In the genomic region with DNA sequence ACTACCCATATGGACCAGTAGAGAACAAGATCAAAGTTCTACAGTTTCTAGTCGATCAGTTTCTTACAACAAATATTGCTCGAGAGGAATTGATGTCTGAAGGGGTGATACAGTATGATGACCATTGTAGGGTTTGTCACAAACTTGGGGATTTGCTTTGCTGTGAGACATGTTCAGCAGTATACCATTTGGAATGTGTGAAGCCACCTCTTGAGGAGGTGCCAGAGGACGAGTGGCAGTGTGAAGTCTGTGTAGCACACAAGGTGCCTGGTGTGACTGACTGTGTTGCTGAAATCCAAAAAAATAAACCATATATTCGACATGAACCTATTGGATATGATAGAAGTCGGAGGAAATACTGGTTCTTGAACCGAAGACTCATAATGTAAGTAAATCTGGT, we compare ENCODE assay signal across 15 cellular contexts.
"Had no signal": no experiment of that assay in that cellular context is flagged by ENCODE, and none has a peak within 500 bp of the region (broad histone marks: within the 10 kb centered on the region; RNA-seq: fewer than 3 reads in every experiment).

No MANE protein-coding gene starts in this region.

- ATAC-seq: heart left ventricle, left lung had no signal

- H3K27ac ChIP-seq: cardiac muscle cell, colonic mucosa, heart left ventricle, thyroid gland, uterus had no signal

- H3K27me3 Mint-ChIP-seq: activated CD4-positive, alpha-beta T cell treated with anti-CD3 and anti-CD28 coated beads, Interleukin-2, amount 10 ng/mL, durations not matched to agents 7 days and 5 days had no signal

- H3K27ac Mint-ChIP-seq: activated CD4-positive, alpha-beta T cell treated with anti-CD3 and anti-CD28 coated beads, Interleukin-2, amount 10 ng/mL, durations not matched to agents 7 days and 5 days had no signal

- H3K4me3 Mint-ChIP-seq: activated CD4-positive, alpha-beta T cell treated with anti-CD3 and anti-CD28 coated beads, Interleukin-2, amount 10 ng/mL, durations not matched to agents 7 days and 5 days had no signal

- H3K27me3 ChIP-seq: cardiac muscle cell, colonic mucosa, heart left ventricle, left lung, neutrophil, thyroid gland, uterus had no signal

- H3K4me3 ChIP-seq: cardiac muscle cell, colonic mucosa, heart left ventricle, left lung, thyroid gland, uterus had no signal

- H3K4me1 ChIP-seq: colonic mucosa, uterus had no signal

- H3K9me3 Mint-ChIP-seq: activated CD4-positive, alpha-beta T cell treated with anti-CD3 and anti-CD28 coated beads, Interleukin-2, amount 10 ng/mL, durations not matched to agents 7 days and 5 days had no signal

- H3K36me3 ChIP-seq: colonic mucosa, uterus had no signal

- H3K9me3 ChIP-seq: colonic mucosa, left lung, neutrophil, thyroid gland, uterus had no signal

- DNase-seq: activated CD4-positive, alpha-beta T cell treated with anti-CD3 and anti-CD28 coated beads, Interleukin-2, amount 10 ng/mL, durations not matched to agents 7 days and 5 days; activated CD4-positive, CD25-positive, alpha-beta regulatory T cell; activated effector memory CD4-positive, alpha-beta T cell treated with anti-CD3 and anti-CD28 coated beads, Interleukin-2, amount 50 U/mL, for 16 hours; colonic mucosa; effector CD4-positive, alpha-beta T cell; foreskin melanocyte; heart left ventricle; left lung; mesendoderm; retina; stimulated activated CD4-positive, alpha-beta T cell treated with anti-CD3 and anti-CD28 coated beads, Interleukin-4, amount 100 ng/mL, for 4 hours; thyroid gland; uterus had no signal
